In genomic region chrX:21998037-21998436, GRCh38 we compare ENCODE assay signal across 25 cellular contexts. TPM values are rescaled to one million over a fixed set of nuclear protein-coding genes. Genes with fewer than 3 reads are reported as not detected.
DNase-seq lines count a peak whose midpoint lies in the region; ATAC-seq, FAIRE-seq and TF ChIP-seq lines count a peak whose summit lies in the region.
"Had no signal": no experiment of that assay in that cellular context is flagged by ENCODE, and none has a peak within 500 bp of the region (broad histone marks: within the 10 kb centered on the region; RNA-seq: fewer than 3 reads in every experiment).

No MANE protein-coding gene starts in this region.

- peak overlapping the region; percentile 29 for H3K27ac Mint-ChIP-seq in activated T-helper 1 cell treated with anti-CD3 and anti-CD28 coated beads, Interleukin-12 subunit alpha, Interleukin-12 subunit beta, Interleukin-2, Interleukin-4 antibody, amounts not matched to agents 30 ng/mL and 10 ng/mL and 1 ng/mL, durations not matched to agents 14 hours and 24 hours and 36 hours
- H3K27ac Mint-ChIP-seq in natural killer cell treated with Interleukin-12 subunit alpha and Interleukin-12 subunit beta and Interleukin-15 and Interleukin-18, amount 100 ng/mL, for 72 hours, result peak overlapping the region; percentile 77 to 89
- no peak overlapping the region for H3K27ac Mint-ChIP-seq in activated naive CD4-positive, alpha-beta T cell treated with anti-CD3 and anti-CD28 coated beads for 36 hours

- no peak overlapping the region for H2AFZ ChIP-seq in ACC112 (ENCODE audit: low read length, unreplicated experiment)
- H2AFZ ChIP-seq: GM23248, PC-9 had no signal

- WGBS in A549 (ENCODE audit: missing lambda C conversion rate), result 93% methylated on average over 4 of the region's 4 CpGs

- no peak for TF ChIP-seq RAD21 in A549 (conservative IDR thresholded peaks at IDR 0.05 in 1 of 2, IDR thresholded peaks at IDR 0.05 in 1 of 2)

- peaks cover 31% of the 10 kb centered on the region for H3K36me3 Mint-ChIP-seq in activated T-helper 1 cell treated with anti-CD3 and anti-CD28 coated beads, Interleukin-12 subunit alpha, Interleukin-12 subunit beta, Interleukin-2, Interleukin-4 antibody, amounts not matched to agents 30 ng/mL and 10 ng/mL and 1 ng/mL, durations not matched to agents 14 hours and 24 hours and 36 hours (ENCODE audit: low read depth)
- H3K36me3 Mint-ChIP-seq in natural killer cell treated with Interleukin-12 subunit alpha and Interleukin-12 subunit beta and Interleukin-15 and Interleukin-18, amount 100 ng/mL, for 72 hours, result peaks cover 6% of the 10 kb centered on the region
- peaks cover 24% of the 10 kb centered on the region for H3K36me3 Mint-ChIP-seq in activated naive CD4-positive, alpha-beta T cell treated with anti-CD3 and anti-CD28 coated beads for 36 hours (ENCODE audit: low read depth)

- H3K4me3 Mint-ChIP-seq in activated T-helper 1 cell treated with anti-CD3 and anti-CD28 coated beads, Interleukin-12 subunit alpha, Interleukin-12 subunit beta, Interleukin-2, Interleukin-4 antibody, amounts not matched to agents 30 ng/mL and 10 ng/mL and 1 ng/mL, durations not matched to agents 14 hours and 24 hours and 36 hours, result no peak overlapping the region
- no peak overlapping the region for H3K4me3 Mint-ChIP-seq in natural killer cell treated with Interleukin-12 subunit alpha and Interleukin-12 subunit beta and Interleukin-15 and Interleukin-18, amount 100 ng/mL, for 72 hours
- H3K4me3 Mint-ChIP-seq in activated naive CD4-positive, alpha-beta T cell treated with anti-CD3 and anti-CD28 coated beads for 36 hours, result no peak overlapping the region
- H3K4me3 Mint-ChIP-seq: CD4-positive, CD25-positive, alpha-beta regulatory T cell had no signal

- ATAC-seq in A549 (no peak), HG03159 (IDR thresholded peaks at IDR 0.05; ENCODE audit: unreplicated experiment) (no peak)
- ATAC-seq in natural killer cell treated with Interleukin-12 subunit alpha and Interleukin-12 subunit beta and Interleukin-15 and Interleukin-18, amount 100 ng/mL, for 72 hours, result no peak
- ATAC-seq: K562, Right ventricle myocardium inferior had no signal

- no peaks in the 10 kb centered on the region for H3K9me3 Mint-ChIP-seq in activated T-helper 1 cell treated with anti-CD3 and anti-CD28 coated beads, Interleukin-12 subunit alpha, Interleukin-12 subunit beta, Interleukin-2, Interleukin-4 antibody, amounts not matched to agents 30 ng/mL and 10 ng/mL and 1 ng/mL, durations not matched to agents 14 hours and 24 hours and 36 hours
- H3K9me3 Mint-ChIP-seq in natural killer cell treated with Interleukin-12 subunit alpha and Interleukin-12 subunit beta and Interleukin-15 and Interleukin-18, amount 100 ng/mL, for 72 hours, result peaks cover 3% of the 10 kb centered on the region
- H3K9me3 Mint-ChIP-seq in activated naive CD4-positive, alpha-beta T cell treated with anti-CD3 and anti-CD28 coated beads for 36 hours, result no peaks in the 10 kb centered on the region

- no peak for TF ChIP-seq POLR2A in A549 (IDR thresholded peaks at IDR 0.05; ENCODE audit: low read length)

- H3K4me3 ChIP-seq in A549 (no peak overlapping the region), ACC112 (ENCODE audit: low read depth, low read length) (no peak overlapping the region)
- H3K4me3 ChIP-seq: GM23248, K562, PC-9, SJCRH30 had no signal

- DNase-seq in A549 (ENCODE audit: low read depth in 1 of 2, low spot score in 1 of 2) (no peak), NCI-H2171 treated with DMSO at 0.1 percent for 48 hours (lab: John Stamatoyannopoulos, UW) (no peak)
- DNase-seq in activated T-helper 1 cell treated with anti-CD3 and anti-CD28 coated beads, Interleukin-12 subunit alpha, Interleukin-12 subunit beta, Interleukin-2, Interleukin-4 antibody, amounts not matched to agents 30 ng/mL and 10 ng/mL and 1 ng/mL, durations not matched to agents 14 hours and 24 hours and 36 hours (ENCODE audit: low spot score), result no peak
- DNase-seq in natural killer cell treated with Interleukin-12 subunit alpha and Interleukin-12 subunit beta and Interleukin-15 and Interleukin-18, amount 100 ng/mL, for 72 hours (ENCODE audit: low spot score), result no peak
- no peak for DNase-seq in activated naive CD4-positive, alpha-beta T cell treated with anti-CD3 and anti-CD28 coated beads for 36 hours
- no peak for DNase-seq in activated CD4-positive, alpha-beta T cell treated with anti-CD3 and anti-CD28 coated beads, Interleukin-2, amount 50 U/mL, for 4 hours
- DNase-seq: ACHN; BE2C; CD4-positive, CD25-positive, alpha-beta regulatory T cell; GM23248; H7; Kasumi-1; NCI-H2029; NCI-H446 treated with DMSO at 0.1 percent for 48 hours; NCI-H526; NCI-H82; NK-92 treated with Interleukin-12 subunit alpha and Interleukin-12 subunit beta, amount 100 ng/mL, for 24 hours; PC-9; SJCRH30 had no signal

- H3K79me2 ChIP-seq in ACC112 (ENCODE audit: control insufficient read depth, insufficient read depth, low read length, unreplicated experiment), result peaks cover 10% of the 10 kb centered on the region

- H3K27ac ChIP-seq in A549 (peak overlapping the region in 1 of 2 experiments; percentile 63; a peak in 1 of 6 replicates), ACC112 (ENCODE audit: low read depth, low read length) (peak overlapping the region; percentile 80; the same call in 1 of the 2 replicates)
- H3K27ac ChIP-seq: GM23248, SJCRH30 had no signal

- intact Hi-C loops in activated T-helper 1 cell treated with anti-CD3 and anti-CD28 coated beads, Interleukin-12 subunit alpha, Interleukin-12 subunit beta, Interleukin-2, Interleukin-4 antibody, amounts not matched to agents 30 ng/mL and 10 ng/mL and 1 ng/mL, durations not matched to agents 14 hours and 24 hours and 36 hours (cut with micrococcal nuclease), result no loop called here
- intact Hi-C loops in activated naive CD4-positive, alpha-beta T cell treated with anti-CD3 and anti-CD28 coated beads for 36 hours (cut with micrococcal nuclease), result no loop called here

- peaks cover 9% of the 10 kb centered on the region; the same call in 2 of the 3 replicates for H3K4me1 ChIP-seq in A549
- H3K4me1 ChIP-seq in ACC112 (ENCODE audit: control insufficient read depth, insufficient read depth, low read length, unreplicated experiment), result peaks cover 32% of the 10 kb centered on the region
- H3K4me1 ChIP-seq: BE2C, SJCRH30 had no signal

- H3K27me3 Mint-ChIP-seq in activated T-helper 1 cell treated with anti-CD3 and anti-CD28 coated beads, Interleukin-12 subunit alpha, Interleukin-12 subunit beta, Interleukin-2, Interleukin-4 antibody, amounts not matched to agents 30 ng/mL and 10 ng/mL and 1 ng/mL, durations not matched to agents 14 hours and 24 hours and 36 hours (ENCODE audit: insufficient read depth), result no peaks in the 10 kb centered on the region
- H3K27me3 Mint-ChIP-seq in natural killer cell treated with Interleukin-12 subunit alpha and Interleukin-12 subunit beta and Interleukin-15 and Interleukin-18, amount 100 ng/mL, for 72 hours, result no peaks in the 10 kb centered on the region
- H3K27me3 Mint-ChIP-seq in activated naive CD4-positive, alpha-beta T cell treated with anti-CD3 and anti-CD28 coated beads for 36 hours (ENCODE audit: low read depth), result no peaks in the 10 kb centered on the region
- H3K27me3 Mint-ChIP-seq: CD4-positive, CD25-positive, alpha-beta regulatory T cell had no signal

- POLR2A ChIA-PET in A549 (lab: Yijun Ruan, JAX), result no interaction called here

- H3K4me2 ChIP-seq in A549, result no peak overlapping the region
- H3K4me2 ChIP-seq: PC-9 had no signal

- CTCF ChIA-PET in A549 (lab: Yijun Ruan, JAX), result interaction anchor here (1.3 to 2.4 kb wide), 2 partner anchors 12 to 13 kb away, joined by 4 to 11 read pairs; no protein-coding TSS in a partner anchor
- CTCF ChIA-PET in activated naive CD4-positive, alpha-beta T cell treated with anti-CD3 and anti-CD28 coated beads for 36 hours (lab: Charles Lee), result no interaction called here

- no peak for TF ChIP-seq CTCF in A549 (IDR thresholded peaks at IDR 0.05)

- no peak for TF ChIP-seq EP300 in A549 (IDR thresholded peaks at IDR 0.05)

- peaks cover 21% of the 10 kb centered on the region for H3K4me1 Mint-ChIP-seq in activated T-helper 1 cell treated with anti-CD3 and anti-CD28 coated beads, Interleukin-12 subunit alpha, Interleukin-12 subunit beta, Interleukin-2, Interleukin-4 antibody, amounts not matched to agents 30 ng/mL and 10 ng/mL and 1 ng/mL, durations not matched to agents 14 hours and 24 hours and 36 hours (ENCODE audit: low read depth)
- H3K4me1 Mint-ChIP-seq in natural killer cell treated with Interleukin-12 subunit alpha and Interleukin-12 subunit beta and Interleukin-15 and Interleukin-18, amount 100 ng/mL, for 72 hours (ENCODE audit: low read depth in 2 of 2), result peaks cover 15% of the 10 kb centered on the region in 2 donors
- H3K4me1 Mint-ChIP-seq in activated naive CD4-positive, alpha-beta T cell treated with anti-CD3 and anti-CD28 coated beads for 36 hours (ENCODE audit: low read depth), result peaks cover 31% of the 10 kb centered on the region

- FAIRE-seq in A549 (lab: Jason Lieb, UNC), result peak; percentile 91
- FAIRE-seq: D721Med, HTR-8/SVneo, K562 had no signal

- no peaks in the 10 kb centered on the region; the same call in 2 of the 3 replicates for H3K9me3 ChIP-seq in A549
- H3K9me3 ChIP-seq: BE2C had no signal

- no peaks in the 10 kb centered on the region for H3K27me3 ChIP-seq in ACC112 (ENCODE audit: insufficient read depth, low read length)
- H3K27me3 ChIP-seq: BE2C, SJCRH30 had no signal

- H3K36me3 ChIP-seq in ACC112 (ENCODE audit: insufficient read depth, low read length), result peaks cover 30% of the 10 kb centered on the region
- H3K36me3 ChIP-seq: BE2C had no signal

RNA-seq across cellular contexts. Expression of gene PHEX, which starts 34.1 kb away (rescaled TPM):
- polyA plus RNA-seq in A549 (2011; rRNA removed) (0.81 and 0.98 TPM in 2 replicates), A549 (2017; fragmentation: RNase III; extraction: RNeasy Plus Mini Kit Qiagen cat#74134 plus additional on column Dnase treatment) (0.28 to 0.33 TPM (median 0.31 TPM) in 3 replicates)
- polyA plus RNA-seq in A549 (2012; cell fraction: cytosol; rRNA removed), result 0.06 and 0.08 TPM in 2 replicates
- polyA plus RNA-seq in A549 (2012; cell fraction: nucleus; rRNA removed), result 0.08 and 0.13 TPM in 2 replicates
- polyA minus RNA-seq in A549 (2011; rRNA and poly(A)+ RNA removed), result 0.39 and 0.54 TPM in 2 replicates
- total RNA-seq in activated T-helper 1 cell treated with anti-CD3 and anti-CD28 coated beads, Interleukin-12 subunit alpha, Interleukin-12 subunit beta, Interleukin-2, Interleukin-4 antibody, amounts not matched to agents 30 ng/mL and 10 ng/mL and 1 ng/mL, durations not matched to agents 14 hours and 24 hours and 36 hours, result 12.8 and 14.3 TPM in 2 replicates
- total RNA-seq in natural killer cell treated with Interleukin-12 subunit alpha and Interleukin-12 subunit beta and Interleukin-15 and Interleukin-18, amount 100 ng/mL, for 72 hours, result under 1 TPM; 0.10 to 0.45 TPM
- total RNA-seq in activated naive CD4-positive, alpha-beta T cell treated with anti-CD3 and anti-CD28 coated beads for 36 hours, result under 1 TPM; 0.31 to 0.64 TPM

RNA-seq across cellular contexts. Expression of gene SMS, which starts 57.5 kb away (rescaled TPM):
- 85.7 and 129 TPM in 2 replicates for polyA plus RNA-seq in A549 (2011; rRNA removed)
- polyA plus RNA-seq in A549 (2012; cell fraction: cytosol; rRNA removed), result 104 and 106 TPM in 2 replicates
- polyA plus RNA-seq in A549 (2012; cell fraction: nucleus; rRNA removed), result 43.9 and 44.9 TPM in 2 replicates
- 180 to 193 TPM (median 180 TPM) in 3 replicates for polyA plus RNA-seq in A549 (2017; fragmentation: RNase III; extraction: RNeasy Plus Mini Kit Qiagen cat#74134 plus additional on column Dnase treatment)
- polyA minus RNA-seq in A549 (2011; rRNA and poly(A)+ RNA removed), result 32.3 and 34.1 TPM in 2 replicates
- total RNA-seq in activated T-helper 1 cell treated with anti-CD3 and anti-CD28 coated beads, Interleukin-12 subunit alpha, Interleukin-12 subunit beta, Interleukin-2, Interleukin-4 antibody, amounts not matched to agents 30 ng/mL and 10 ng/mL and 1 ng/mL, durations not matched to agents 14 hours and 24 hours and 36 hours, result 144 and 145 TPM in 2 replicates
- 100 to 1,000 TPM; 119 to 127 TPM for total RNA-seq in natural killer cell treated with Interleukin-12 subunit alpha and Interleukin-12 subunit beta and Interleukin-15 and Interleukin-18, amount 100 ng/mL, for 72 hours
- 100 to 1,000 TPM; 148 to 156 TPM for total RNA-seq in activated naive CD4-positive, alpha-beta T cell treated with anti-CD3 and anti-CD28 coated beads for 36 hours
